In genomic region chr10:28678687-28679457, GRCh38 we compare ENCODE assay signal across 1 cellular context.
TF ChIP-seq lines count a peak whose summit lies in the region.

No MANE protein-coding gene starts in this region.

TF ChIP-seq in HEK293, 187 proteins besides CTCF, POLR2A, EP300 and RAD21 (continued from another document and continues in another):
- TF ChIP-seq PRDM2 (tag by site-specific recombination; IDR thresholded peaks at IDR 0.05; ENCODE audit: borderline replicate concordance) = no peak
- no peak for TF ChIP-seq ZBTB1 (tag by site-specific recombination; IDR thresholded peaks at IDR 0.05)
- TF ChIP-seq, protein P1, sequence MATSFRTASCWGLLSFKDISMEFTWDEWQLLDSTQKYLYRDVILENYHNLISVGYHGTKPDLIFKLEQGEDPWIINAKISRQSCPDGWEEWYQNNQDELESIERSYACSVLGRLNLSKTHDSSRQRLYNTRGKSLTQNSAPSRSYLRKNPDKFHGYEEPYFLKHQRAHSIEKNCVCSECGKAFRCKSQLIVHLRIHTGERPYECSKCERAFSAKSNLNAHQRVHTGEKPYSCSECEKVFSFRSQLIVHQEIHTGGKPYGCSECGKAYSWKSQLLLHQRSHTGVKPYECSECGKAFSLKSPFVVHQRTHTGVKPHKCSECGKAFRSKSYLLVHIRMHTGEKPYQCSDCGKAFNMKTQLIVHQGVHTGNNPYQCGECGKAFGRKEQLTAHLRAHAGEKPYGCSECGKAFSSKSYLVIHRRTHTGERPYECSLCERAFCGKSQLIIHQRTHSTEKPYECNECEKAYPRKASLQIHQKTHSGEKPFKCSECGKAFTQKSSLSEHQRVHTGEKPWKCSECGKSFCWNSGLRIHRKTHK (tag by site-specific recombination; IDR thresholded peaks at IDR 0.05) = no peak
- TF ChIP-seq, protein P2, sequence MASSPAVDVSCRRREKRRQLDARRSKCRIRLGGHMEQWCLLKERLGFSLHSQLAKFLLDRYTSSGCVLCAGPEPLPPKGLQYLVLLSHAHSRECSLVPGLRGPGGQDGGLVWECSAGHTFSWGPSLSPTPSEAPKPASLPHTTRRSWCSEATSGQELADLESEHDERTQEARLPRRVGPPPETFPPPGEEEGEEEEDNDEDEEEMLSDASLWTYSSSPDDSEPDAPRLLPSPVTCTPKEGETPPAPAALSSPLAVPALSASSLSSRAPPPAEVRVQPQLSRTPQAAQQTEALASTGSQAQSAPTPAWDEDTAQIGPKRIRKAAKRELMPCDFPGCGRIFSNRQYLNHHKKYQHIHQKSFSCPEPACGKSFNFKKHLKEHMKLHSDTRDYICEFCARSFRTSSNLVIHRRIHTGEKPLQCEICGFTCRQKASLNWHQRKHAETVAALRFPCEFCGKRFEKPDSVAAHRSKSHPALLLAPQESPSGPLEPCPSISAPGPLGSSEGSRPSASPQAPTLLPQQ (tag by site-specific recombination; IDR thresholded peaks at IDR 0.05) = peak; percentile 23
- TF ChIP-seq ZNF140 (tag by site-specific recombination; IDR thresholded peaks at IDR 0.05) = no peak
- TF ChIP-seq ZNF555 (tag by site-specific recombination; conservative IDR thresholded peaks at IDR 0.05) = no peak
- peak; percentile 57; the same call in 1 of the 2 replicates for TF ChIP-seq ZIC2 (tag by site-specific recombination; IDR thresholded peaks at IDR 0.05)
- peak; percentile 97 for TF ChIP-seq MZF1 (tag by site-specific recombination; IDR thresholded peaks at IDR 0.05; ENCODE audit: borderline replicate concordance)
- no peak for TF ChIP-seq ZNF223 (tag by site-specific recombination; IDR thresholded peaks at IDR 0.05)
- no peak for TF ChIP-seq ZNF664 (tag by site-specific recombination; IDR thresholded peaks at IDR 0.05)
- TF ChIP-seq, protein P3, sequence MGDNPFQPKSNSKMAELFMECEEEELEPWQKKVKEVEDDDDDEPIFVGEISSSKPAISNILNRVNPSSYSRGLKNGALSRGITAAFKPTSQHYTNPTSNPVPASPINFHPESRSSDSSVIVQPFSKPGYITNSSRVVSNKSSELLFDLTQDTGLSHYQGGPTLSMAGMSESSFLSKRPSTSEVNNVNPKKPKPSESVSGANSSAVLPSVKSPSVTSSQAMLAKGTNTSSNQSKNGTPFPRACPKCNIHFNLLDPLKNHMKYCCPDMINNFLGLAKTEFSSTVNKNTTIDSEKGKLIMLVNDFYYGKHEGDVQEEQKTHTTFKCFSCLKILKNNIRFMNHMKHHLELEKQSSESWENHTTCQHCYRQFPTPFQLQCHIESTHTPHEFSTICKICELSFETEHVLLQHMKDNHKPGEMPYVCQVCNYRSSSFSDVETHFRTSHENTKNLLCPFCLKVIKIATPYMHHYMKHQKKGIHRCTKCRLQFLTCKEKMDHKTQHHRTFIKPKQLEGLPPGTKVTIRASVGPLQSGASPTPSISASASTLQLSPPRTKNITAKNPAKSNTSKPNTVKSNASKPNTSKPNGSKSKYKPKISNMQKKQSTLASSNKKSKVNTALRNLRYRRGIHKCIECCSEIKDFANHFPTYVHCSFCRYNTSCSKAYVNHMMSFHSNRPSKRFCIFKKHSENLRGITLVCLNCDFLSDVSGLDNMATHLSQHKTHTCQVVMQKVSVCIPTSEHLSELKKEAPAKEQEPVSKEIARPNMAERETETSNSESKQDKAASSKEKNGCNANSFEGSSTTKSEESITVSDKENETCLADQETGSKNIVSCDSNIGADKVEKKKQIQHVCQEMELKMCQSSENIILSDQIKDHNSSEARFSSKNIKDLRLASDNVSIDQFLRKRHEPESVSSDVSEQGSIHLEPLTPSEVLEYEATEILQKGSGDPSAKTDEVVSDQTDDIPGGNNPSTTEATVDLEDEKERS (tag by site-specific recombination; IDR thresholded peaks at IDR 0.05) = no peak
- peak; percentile 91 for TF ChIP-seq ZNF366 (tag by site-specific recombination; conservative IDR thresholded peaks at IDR 0.05)
- TF ChIP-seq, protein P4, sequence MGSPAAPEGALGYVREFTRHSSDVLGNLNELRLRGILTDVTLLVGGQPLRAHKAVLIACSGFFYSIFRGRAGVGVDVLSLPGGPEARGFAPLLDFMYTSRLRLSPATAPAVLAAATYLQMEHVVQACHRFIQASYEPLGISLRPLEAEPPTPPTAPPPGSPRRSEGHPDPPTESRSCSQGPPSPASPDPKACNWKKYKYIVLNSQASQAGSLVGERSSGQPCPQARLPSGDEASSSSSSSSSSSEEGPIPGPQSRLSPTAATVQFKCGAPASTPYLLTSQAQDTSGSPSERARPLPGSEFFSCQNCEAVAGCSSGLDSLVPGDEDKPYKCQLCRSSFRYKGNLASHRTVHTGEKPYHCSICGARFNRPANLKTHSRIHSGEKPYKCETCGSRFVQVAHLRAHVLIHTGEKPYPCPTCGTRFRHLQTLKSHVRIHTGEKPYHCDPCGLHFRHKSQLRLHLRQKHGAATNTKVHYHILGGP (tag by site-specific recombination; IDR thresholded peaks at IDR 0.05) = no peak
- TF ChIP-seq PRDM10 (tag by site-specific recombination; IDR thresholded peaks at IDR 0.05) = no peak
- no peak for TF ChIP-seq ZNF354C (tag by site-specific recombination; IDR thresholded peaks at IDR 0.05; ENCODE audit: borderline replicate concordance, low read depth)
- TF ChIP-seq ZNF624 (tag by site-specific recombination; IDR thresholded peaks at IDR 0.05) = no peak
- no peak for TF ChIP-seq ZNF19 (tag by site-specific recombination; IDR thresholded peaks at IDR 0.05; ENCODE audit: low read depth)
- TF ChIP-seq ZBTB10 (tag by site-specific recombination; IDR thresholded peaks at IDR 0.05) = no peak
- TF ChIP-seq ZNF433 (tag by site-specific recombination; IDR thresholded peaks at IDR 0.05; ENCODE audit: low read depth) = no peak
- TF ChIP-seq GLI2 (tag by site-specific recombination; IDR thresholded peaks at IDR 0.05; ENCODE audit: borderline replicate concordance, low read depth) = peak; percentile 84; the same call in 1 of the 2 replicates
- peak; percentile 73; the same call in 1 of the 2 replicates for TF ChIP-seq ZBTB21 (tag by site-specific recombination; IDR thresholded peaks at IDR 0.05)
- TF ChIP-seq ZNF37A (tag by site-specific recombination; IDR thresholded peaks at IDR 0.05) = no peak
- TF ChIP-seq ZNF48 (tag by site-specific recombination; IDR thresholded peaks at IDR 0.05) = no peak
- TF ChIP-seq, protein P5, sequence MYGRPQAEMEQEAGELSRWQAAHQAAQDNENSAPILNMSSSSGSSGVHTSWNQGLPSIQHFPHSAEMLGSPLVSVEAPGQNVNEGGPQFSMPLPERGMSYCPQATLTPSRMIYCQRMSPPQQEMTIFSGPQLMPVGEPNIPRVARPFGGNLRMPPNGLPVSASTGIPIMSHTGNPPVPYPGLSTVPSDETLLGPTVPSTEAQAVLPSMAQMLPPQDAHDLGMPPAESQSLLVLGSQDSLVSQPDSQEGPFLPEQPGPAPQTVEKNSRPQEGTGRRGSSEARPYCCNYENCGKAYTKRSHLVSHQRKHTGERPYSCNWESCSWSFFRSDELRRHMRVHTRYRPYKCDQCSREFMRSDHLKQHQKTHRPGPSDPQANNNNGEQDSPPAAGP (tag by site-specific recombination; IDR thresholded peaks at IDR 0.05) = peak; percentile 84
- no peak for TF ChIP-seq KLF9 (tag by site-specific recombination; IDR thresholded peaks at IDR 0.05; ENCODE audit: low read depth)
- TF ChIP-seq, protein P6, sequence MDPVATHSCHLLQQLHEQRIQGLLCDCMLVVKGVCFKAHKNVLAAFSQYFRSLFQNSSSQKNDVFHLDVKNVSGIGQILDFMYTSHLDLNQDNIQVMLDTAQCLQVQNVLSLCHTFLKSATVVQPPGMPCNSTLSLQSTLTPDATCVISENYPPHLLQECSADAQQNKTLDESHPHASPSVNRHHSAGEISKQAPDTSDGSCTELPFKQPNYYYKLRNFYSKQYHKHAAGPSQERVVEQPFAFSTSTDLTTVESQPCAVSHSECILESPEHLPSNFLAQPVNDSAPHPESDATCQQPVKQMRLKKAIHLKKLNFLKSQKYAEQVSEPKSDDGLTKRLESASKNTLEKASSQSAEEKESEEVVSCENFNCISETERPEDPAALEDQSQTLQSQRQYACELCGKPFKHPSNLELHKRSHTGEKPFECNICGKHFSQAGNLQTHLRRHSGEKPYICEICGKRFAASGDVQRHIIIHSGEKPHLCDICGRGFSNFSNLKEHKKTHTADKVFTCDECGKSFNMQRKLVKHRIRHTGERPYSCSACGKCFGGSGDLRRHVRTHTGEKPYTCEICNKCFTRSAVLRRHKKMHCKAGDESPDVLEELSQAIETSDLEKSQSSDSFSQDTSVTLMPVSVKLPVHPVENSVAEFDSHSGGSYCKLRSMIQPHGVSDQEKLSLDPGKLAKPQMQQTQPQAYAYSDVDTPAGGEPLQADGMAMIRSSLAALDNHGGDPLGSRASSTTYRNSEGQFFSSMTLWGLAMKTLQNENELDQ (tag by site-specific recombination; IDR thresholded peaks at IDR 0.05; ENCODE audit: low read depth) = no peak
- TF ChIP-seq ZNF202 (tag by site-specific recombination; IDR thresholded peaks at IDR 0.05; ENCODE audit: borderline replicate concordance) = no peak
- peak; percentile 66; the same call in 1 of the 2 replicates for TF ChIP-seq BCL11A (tag by site-specific recombination; IDR thresholded peaks at IDR 0.05; ENCODE audit: low read depth)
- TF ChIP-seq ZNF514 (tag by site-specific recombination; IDR thresholded peaks at IDR 0.05) = no peak
